Comparison of ENCODE assay signal across 14 cellular contexts in genomic region chr4:76023381-76023780, GRCh38. TPM values are rescaled to one million over a fixed set of nuclear protein-coding genes. Genes with fewer than 3 reads are reported as not detected.
DNase-seq lines count a peak whose midpoint lies in the region; ATAC-seq and TF ChIP-seq lines count a peak whose summit lies in the region.
"Had no signal": no experiment of that assay in that cellular context is flagged by ENCODE, and none has a peak within 500 bp of the region (broad histone marks: within the 10 kb centered on the region; RNA-seq: fewer than 3 reads in every experiment).

Gene CXCL10, minus strand, starts transcription at chr4:76023497. Its CDS starts 66 bp downstream, at chr4:76023431.

- DNase-seq in Caki2 (ENCODE audit: low read depth) (peak; percentile 14), HCT116 (ENCODE audit: low read depth, low spot score) (no peak), mammary epithelial cell (peak; percentile 75), mesenchymal stem cell (peak; percentile 64), foreskin fibroblast (no peak), dorsolateral prefrontal cortex (no peak)
- DNase-seq: activated CD8-positive, alpha-beta memory T cell treated with anti-CD3 and anti-CD28 coated beads for 24 hours; anterior cingulate cortex; Caco-2; NCI-H1694 treated with DMSO at 0.1 percent for 48 hours had no signal

- CTCF ChIA-PET in HCT116 (lab: Charles Lee) (no interaction called here), mammary epithelial cell (lab: Charles Lee; ENCODE audit: low non-redundant PET) (no interaction called here)

- H4K8ac ChIP-seq in mesenchymal stem cell (ENCODE audit: low read length) = no peak within 1 kb of the TSS

- no peak within 1 kb of the TSS for H3K14ac ChIP-seq in mesenchymal stem cell (ENCODE audit: low read length in 2 of 2)

- H3K36me3 ChIP-seq in HCT116 (ENCODE audit: control insufficient read depth in 1 of 2, insufficient read depth in 2 of 2, low read length in 2 of 2) (no peaks in the 10 kb centered on the region), mammary epithelial cell (ENCODE audit: insufficient read depth, low read length) (no peaks in the 10 kb centered on the region), mesenchymal stem cell (ENCODE audit: control insufficient read depth in 1 of 2, insufficient read depth in 2 of 2, low read depth in 1 of 2, low read length in 2 of 2) (no peaks in the 10 kb centered on the region)

- dilution Hi-C loops in mammary epithelial cell (cut with HindIII; ENCODE audit: low sequenced_read_pairs) = no loop called here

- H2BK120ac ChIP-seq in mesenchymal stem cell (ENCODE audit: low read depth, low read length) = no peak within 1 kb of the TSS

- WGBS in mammary epithelial cell (ENCODE audit: low coverage, missing lambda C conversion rate) = 2% methylated on average over 3 of the region's 3 CpGs
- WGBS in mesenchymal stem cell = 25% methylated on average over 1 of the region's 3 CpGs

- intact Hi-C loops in HCT116 (cut with micrococcal nuclease) (no loop called here), mammary epithelial cell (cut with micrococcal nuclease) (no loop called here), dorsolateral prefrontal cortex (cut with DNase I) (no loop called here)

- H3K79me1 ChIP-seq in mesenchymal stem cell (replicated peaks; ENCODE audit: low read length, poor library complexity, severe bottlenecking) = no peaks in the 10 kb centered on the region

- H3K9me3 ChIP-seq in HCT116 (ENCODE audit: control insufficient read depth in 1 of 2, insufficient read depth in 1 of 2, low read depth in 1 of 2, low read length in 2 of 2) (no peaks in the 10 kb centered on the region), mammary epithelial cell (replicated peaks; ENCODE audit: insufficient read depth, low read length) (no peaks in the 10 kb centered on the region), mesenchymal stem cell (ENCODE audit: control insufficient read depth, low read length) (no peaks in the 10 kb centered on the region)
- H3K9me3 ChIP-seq: Caco-2 had no signal

- ATAC-seq in HCT116 (no peak), GM18519 (IDR thresholded peaks at IDR 0.05; ENCODE audit: low FRiP score, unreplicated experiment) (no peak), HG02642 (IDR thresholded peaks at IDR 0.05; ENCODE audit: poor library complexity, unreplicated experiment) (no peak)
- ATAC-seq: sciatic nerve had no signal

- no peak within 1 kb of the TSS for H2BK15ac ChIP-seq in mesenchymal stem cell (ENCODE audit: low read depth, poor library complexity, severe bottlenecking)

- H3K27ac ChIP-seq in HCT116 (ENCODE audit: low read depth, low read length) (no peak within 1 kb of the TSS), mammary epithelial cell (ENCODE audit: insufficient read depth, low read depth, low read length) (no peak within 1 kb of the TSS), mesenchymal stem cell (ENCODE audit: low read length, poor library complexity, severe bottlenecking) (no peak within 1 kb of the TSS), dorsolateral prefrontal cortex (no peak within 1 kb of the TSS)

- no peak within 1 kb of the TSS for H2BK5ac ChIP-seq in mesenchymal stem cell (ENCODE audit: low read depth, low read length, poor library complexity, severe bottlenecking)

- no peak within 1 kb of the TSS for H3K18ac ChIP-seq in mesenchymal stem cell (ENCODE audit: low read depth in 1 of 2, low read length in 2 of 2)

- H3K23ac ChIP-seq in mesenchymal stem cell (ENCODE audit: low read length in 2 of 2) = no peak within 1 kb of the TSS

- no peak within 1 kb of the TSS for H4K91ac ChIP-seq in mesenchymal stem cell (ENCODE audit: low read length)

- no peak within 1 kb of the TSS for H2BK12ac ChIP-seq in mesenchymal stem cell (ENCODE audit: low read length in 2 of 2)

- H3K4me2 ChIP-seq in HCT116 (ENCODE audit: low read length) (no peak within 1 kb of the TSS), mammary epithelial cell (ENCODE audit: insufficient read depth, low read depth, low read length) (no peak within 1 kb of the TSS), mesenchymal stem cell (ENCODE audit: low read length, poor library complexity, severe bottlenecking) (no peak within 1 kb of the TSS)

- H3K79me2 ChIP-seq in HCT116 (ENCODE audit: insufficient read depth, low read length) (no peaks in the 10 kb centered on the region), mammary epithelial cell (ENCODE audit: insufficient read depth, low read length) (no peaks in the 10 kb centered on the region)

- no peaks in the 10 kb centered on the region for H4K20me1 ChIP-seq in HCT116 (ENCODE audit: insufficient read depth)
- H4K20me1 ChIP-seq in mammary epithelial cell (ENCODE audit: insufficient read depth, low read length) = no peaks in the 10 kb centered on the region

- H3K9ac ChIP-seq in HCT116 (ENCODE audit: low read length) (no peak within 1 kb of the TSS), mammary epithelial cell (ENCODE audit: insufficient read depth, low read length) (no peak within 1 kb of the TSS), mesenchymal stem cell (ENCODE audit: low read length) (no peak within 1 kb of the TSS)

- RAD21 ChIA-PET in HCT116 (lab: Charles Lee; ENCODE audit: low non-redundant PET in 1 of 2, low total read pairs in 2 of 2, uncharacterized antibody in 2 of 2, unreplicated experiment in 2 of 2) = no interaction called here

- H3K4me3 ChIP-seq in HCT116 (replicated peaks in 1 of 2; ENCODE audit: low read depth in 1 of 2, low read length in 2 of 2) = no peak within 1 kb of the TSS
- H3K4me3 ChIP-seq in mammary epithelial cell (replicated peaks in 1 of 3; ENCODE audit: insufficient read depth in 1 of 3, low read depth in 2 of 3, low read length in 3 of 3) = no peak within 1 kb of the TSS
- H3K4me3 ChIP-seq in mesenchymal stem cell (ENCODE audit: insufficient read depth in 1 of 2, low read depth in 1 of 2, low read length in 2 of 2) = no peak within 1 kb of the TSS
- no peak within 1 kb of the TSS for H3K4me3 ChIP-seq in foreskin fibroblast (ENCODE audit: low read depth in 1 of 2, low read length in 2 of 2)
- no peak within 1 kb of the TSS for H3K4me3 ChIP-seq in dorsolateral prefrontal cortex

- TF ChIP-seq POLR2A in HCT116 (IDR thresholded peaks at IDR 0.05; ENCODE audit: borderline replicate concordance, extremely low read depth, insufficient read depth, insufficient read length) = no peak

- POLR2A ChIA-PET in HCT116 (lab: Charles Lee) = no interaction called here

- H3K4me1 ChIP-seq in HCT116 (ENCODE audit: control insufficient read depth in 1 of 2, insufficient read depth in 2 of 2, low read length in 2 of 2) = no peaks in the 10 kb centered on the region
- peaks cover 2% of the 10 kb centered on the region for H3K4me1 ChIP-seq in mammary epithelial cell (ENCODE audit: insufficient read depth, low read length)
- no peaks in the 10 kb centered on the region for H3K4me1 ChIP-seq in mesenchymal stem cell (ENCODE audit: control insufficient read depth, insufficient read depth, low read depth, low read length)
- H3K4me1 ChIP-seq: Caco-2 had no signal

- H3K4ac ChIP-seq in mesenchymal stem cell (ENCODE audit: low read depth in 1 of 2, low read length in 2 of 2) = no peak within 1 kb of the TSS

- TF ChIP-seq CTCF in HCT116 (IDR thresholded peaks at IDR 0.05 in 2 of 3, conservative IDR thresholded peaks at IDR 0.05 in 1 of 3; ENCODE audit: borderline replicate concordance in 1 of 3, insufficient read depth in 1 of 3, low read depth in 2 of 3, low read length in 2 of 3) (no peak), mammary epithelial cell (conservative IDR thresholded peaks at IDR 0.05 in 1 of 2, IDR thresholded peaks at IDR 0.05 in 1 of 2; ENCODE audit: extremely low read depth in 1 of 2, insufficient read depth in 1 of 2, low read depth in 1 of 2, low read length in 2 of 2) (no peak), foreskin fibroblast (IDR thresholded peaks at IDR 0.05; ENCODE audit: low read depth, low read length) (no peak), dorsolateral prefrontal cortex (IDR thresholded peaks at IDR 0.05 in 54 of 56, conservative IDR thresholded peaks at IDR 0.05 in 2 of 56; ENCODE audit: low read depth in 1 of 56, partially characterized antibody in 56 of 56) (no peak)

- H2AFZ ChIP-seq in HCT116 (ENCODE audit: low read depth, low read length, poor library complexity, severe bottlenecking) (no peak within 1 kb of the TSS), mammary epithelial cell (ENCODE audit: low read depth, low read length) (no peak within 1 kb of the TSS), mesenchymal stem cell (ENCODE audit: low read depth, low read length) (no peak within 1 kb of the TSS)

- no peaks in the 10 kb centered on the region for H3K9me2 ChIP-seq in HCT116 (ENCODE audit: insufficient read depth)

- BruUV-seq in HCT116 (replicated peaks; lab: Mats Ljungman, UMichigan) = no TSS peak
- no TSS peak for BruUV-seq in mammary epithelial cell (replicated peaks; lab: Mats Ljungman, UMichigan)

- no peak within 1 kb of the TSS for H2AK5ac ChIP-seq in mesenchymal stem cell (ENCODE audit: low read length, severe bottlenecking)

- in situ Hi-C loops in Caki2 (cut with HindIII; ENCODE audit: low pct_unique_long_range_greater_than_20kb, low sequenced_read_pairs) (no loop called here), mammary epithelial cell (cut with MboI; ENCODE audit: low sequenced_read_pairs in 2 of 2) (no loop called here)

- no peak for TF ChIP-seq RAD21 in HCT116 (IDR thresholded peaks at IDR 0.05; ENCODE audit: low read depth)

- H3K27me3 ChIP-seq in HCT116 (ENCODE audit: insufficient read depth, low read length) (no peaks in the 10 kb centered on the region), mammary epithelial cell (ENCODE audit: insufficient read depth, low read length) (no peaks in the 10 kb centered on the region), mesenchymal stem cell (ENCODE audit: control insufficient read depth in 1 of 2, insufficient read depth in 1 of 2, low read length in 2 of 2) (peaks cover 0 to 6% of the 10 kb centered on the region in 2 experiments), dorsolateral prefrontal cortex (no peaks in the 10 kb centered on the region)

TF ChIP-seq in HCT116, 20 proteins besides CTCF, POLR2A, EP300 and RAD21 (continues in another document):
- TF ChIP-seq ATF3 (IDR thresholded peaks at IDR 0.05) (no peak), CBX3 (IDR thresholded peaks at IDR 0.05; ENCODE audit: low read depth) (no peak)

RNA-seq across cellular contexts. Expression of gene CXCL10, which starts in this region (rescaled TPM):
- total RNA-seq in Caki2 (2014; rRNA removed; shearing (Covaris generic); ENCODE audit: low replicate concordance) = 0.52 TPM in 1 of 2 replicates, not detected in the other
- total RNA-seq in HCT116 (2021; ENCODE audit: unreplicated experiment) (not detected), mammary epithelial cell (1 to 10 TPM in 1 of 2 donors, not detected in 1; 1.3 TPM), dorsolateral prefrontal cortex (10 to 100 TPM in 4 of 120 experiments, 1 to 10 TPM in 24, under 1 TPM in 32, not detected in 60; 0.36 to 43.6 (median 0.84) TPM)
- polyA plus RNA-seq in HCT116 (2012) = not detected in 2 replicates
- 0.10 TPM for polyA plus RNA-seq in mammary epithelial cell
- not detected for polyA minus RNA-seq in mammary epithelial cell
- 0.40 TPM for polyA plus RNA-seq in mesenchymal stem cell (2013, experiment 1 of 2)
- 0.45 TPM for polyA plus RNA-seq in mesenchymal stem cell (2013, experiment 2 of 2)
- total RNA-seq: Caco-2, temporal lobe had no signal

Comparison
In these comparisons a context has a peak if more than half of its experiments do, and no peak if none do; other contexts are left out.
1. Peak in DNase-seq in Caki2; RNA of the gene not detected or under 1 TPM.
2. DNase-seq: peak in mammary epithelial cell (single experiment) and mesenchymal stem cell (single experiment); none in HCT116 (single experiment), foreskin fibroblast (0 of 2) and dorsolateral prefrontal cortex (0 of 10).